ENCODE assay signal across 22 cellular contexts in genomic region chr1:11545793-11546192, GRCh38.
"Had no signal": no experiment of that assay in that cellular context is flagged by ENCODE, and none has a peak within 500 bp of the region (broad histone marks: within the 10 kb centered on the region; RNA-seq: fewer than 3 reads in every experiment).

No MANE protein-coding gene starts in this region.

- H3K9me3 Mint-ChIP-seq: activated CD4-positive, alpha-beta memory T cell treated with anti-CD3 and anti-CD28 coated beads for 36 hours; activated CD4-positive, alpha-beta T cell treated with anti-CD3 and anti-CD28 coated beads, Interleukin-2, amount 10 ng/mL, durations not matched to agents 24 days and 14 days; activated naive CD4-positive, alpha-beta T cell treated with anti-CD3 and anti-CD28 coated beads, Interleukin-2, amount 10 ng/mL, durations not matched to agents 7 days and 5 days; activated naive CD4-positive, alpha-beta T cell treated with anti-CD3 and anti-CD28 coated beads, Interleukin-2, amount 50 U/mL, for 72 hours; activated naive CD8-positive, alpha-beta T cell treated with anti-CD3 and anti-CD28 coated beads, Interleukin-2, amount 10 ng/mL, durations not matched to agents 7 days and 5 days; activated T-cell treated with anti-CD3 and anti-CD28 coated beads, Interleukin-2, amount 50 U/mL, for 24 hours; activated T-cell treated with anti-CD3 and anti-CD28 coated beads, Interleukin-2, amount 50 U/mL, for 72 hours; central memory CD8-positive, alpha-beta T cell had no signal

- H3K36me3 Mint-ChIP-seq: activated CD4-positive, alpha-beta memory T cell treated with anti-CD3 and anti-CD28 coated beads for 36 hours; activated naive CD4-positive, alpha-beta T cell treated with anti-CD3 and anti-CD28 coated beads, Interleukin-2, amount 10 ng/mL, durations not matched to agents 7 days and 5 days; activated naive CD4-positive, alpha-beta T cell treated with anti-CD3 and anti-CD28 coated beads, Interleukin-2, amount 50 U/mL, for 72 hours; activated naive CD8-positive, alpha-beta T cell treated with anti-CD3 and anti-CD28 coated beads, Interleukin-2, amount 10 ng/mL, durations not matched to agents 7 days and 5 days; brain had no signal

- H3K27me3 Mint-ChIP-seq: activated CD4-positive, alpha-beta T cell treated with anti-CD3 and anti-CD28 coated beads, Interleukin-2, amount 10 ng/mL, durations not matched to agents 24 days and 14 days had no signal

- H3K4me3 Mint-ChIP-seq: activated CD4-positive, alpha-beta memory T cell treated with anti-CD3 and anti-CD28 coated beads for 36 hours; activated CD4-positive, alpha-beta T cell treated with anti-CD3 and anti-CD28 coated beads for 36 hours; activated CD4-positive, alpha-beta T cell treated with anti-CD3 and anti-CD28 coated beads, Interleukin-2, amount 10 ng/mL, durations not matched to agents 24 days and 14 days; activated naive CD4-positive, alpha-beta T cell treated with anti-CD3 and anti-CD28 coated beads, Interleukin-2, amount 10 ng/mL, durations not matched to agents 7 days and 5 days; activated naive CD8-positive, alpha-beta T cell treated with anti-CD3 and anti-CD28 coated beads, Interleukin-2, amount 10 ng/mL, durations not matched to agents 7 days and 5 days; activated T-cell treated with anti-CD3 and anti-CD28 coated beads, Interleukin-2, amount 50 U/mL, for 24 hours; activated T-cell treated with anti-CD3 and anti-CD28 coated beads, Interleukin-2, amount 50 U/mL, for 72 hours; brain; central memory CD8-positive, alpha-beta T cell had no signal

- ATAC-seq: activated CD4-positive, alpha-beta T cell treated with anti-CD3 and anti-CD28 coated beads for 36 hours; activated naive CD4-positive, alpha-beta T cell treated with anti-CD3 and anti-CD28 coated beads, Interleukin-2, amount 50 U/mL, for 72 hours; activated T-cell treated with anti-CD3 and anti-CD28 coated beads, Interleukin-2, amount 50 U/mL, for 72 hours; gastroesophageal sphincter; heart left ventricle had no signal

- H3K27ac Mint-ChIP-seq: activated CD4-positive, alpha-beta memory T cell treated with anti-CD3 and anti-CD28 coated beads for 36 hours; activated CD4-positive, alpha-beta T cell treated with anti-CD3 and anti-CD28 coated beads for 36 hours; activated CD4-positive, alpha-beta T cell treated with anti-CD3 and anti-CD28 coated beads, Interleukin-2, amount 10 ng/mL, durations not matched to agents 24 days and 14 days; activated naive CD4-positive, alpha-beta T cell treated with anti-CD3 and anti-CD28 coated beads, Interleukin-2, amount 10 ng/mL, durations not matched to agents 7 days and 5 days; activated naive CD4-positive, alpha-beta T cell treated with anti-CD3 and anti-CD28 coated beads, Interleukin-2, amount 50 U/mL, for 72 hours; activated naive CD8-positive, alpha-beta T cell treated with anti-CD3 and anti-CD28 coated beads, Interleukin-2, amount 10 ng/mL, durations not matched to agents 7 days and 5 days; activated T-cell treated with anti-CD3 and anti-CD28 coated beads, Interleukin-2, amount 50 U/mL, for 24 hours; activated T-cell treated with anti-CD3 and anti-CD28 coated beads, Interleukin-2, amount 50 U/mL, for 72 hours; brain had no signal

- DNase-seq: activated CD4-positive, alpha-beta memory T cell treated with anti-CD3 and anti-CD28 coated beads for 36 hours; activated CD4-positive, alpha-beta T cell treated with anti-CD3 and anti-CD28 coated beads for 36 hours; activated CD4-positive, alpha-beta T cell treated with anti-CD3 and anti-CD28 coated beads, Interleukin-2, amount 10 ng/mL, durations not matched to agents 24 days and 14 days; activated CD4-positive, CD25-positive, alpha-beta regulatory T cell; activated CD4-positive, CD25-positive, alpha-beta regulatory T cell treated with anti-CD3 and anti-CD28 coated beads, Interleukin-2, amount 50 U/mL, for 72 hours; activated CD8-positive, alpha-beta memory T cell treated with anti-CD3 and anti-CD28 coated beads, Interleukin-2, amount 50 U/mL, for 48 hours; activated gamma-delta T cell; activated naive CD4-positive, alpha-beta T cell; activated naive CD4-positive, alpha-beta T cell treated with anti-CD3 and anti-CD28 coated beads, Interleukin-2, amount 10 ng/mL, durations not matched to agents 7 days and 5 days; activated naive CD8-positive, alpha-beta T cell treated with anti-CD3 and anti-CD28 coated beads, Interleukin-2, amount 10 ng/mL, durations not matched to agents 7 days and 5 days; activated T-cell treated with anti-CD3 and anti-CD28 coated beads for 4 hours; activated T-cell treated with anti-CD3 and anti-CD28 coated beads, Interleukin-2, amount 50 U/mL, for 24 hours; activated T-cell treated with anti-CD3 and anti-CD28 coated beads, Interleukin-2, amount 50 U/mL, for 72 hours; effector CD8-positive, alpha-beta T cell; esophagus squamous epithelium; foreskin melanocyte; heart left ventricle; T-helper 2 cell had no signal

- H3K4me1 Mint-ChIP-seq: activated CD4-positive, alpha-beta T cell treated with anti-CD3 and anti-CD28 coated beads for 36 hours; activated CD4-positive, alpha-beta T cell treated with anti-CD3 and anti-CD28 coated beads, Interleukin-2, amount 10 ng/mL, durations not matched to agents 24 days and 14 days; activated naive CD4-positive, alpha-beta T cell treated with anti-CD3 and anti-CD28 coated beads, Interleukin-2, amount 10 ng/mL, durations not matched to agents 7 days and 5 days; activated naive CD8-positive, alpha-beta T cell treated with anti-CD3 and anti-CD28 coated beads, Interleukin-2, amount 10 ng/mL, durations not matched to agents 7 days and 5 days; central memory CD8-positive, alpha-beta T cell had no signal
